1 cellular context compared by ENCODE assay signal in genomic region chr6:26097268-26097875, GRCh38.
TF ChIP-seq lines count a peak whose summit lies in the region.

No MANE protein-coding gene starts in this region.

TF ChIP-seq in GM12878, 131 proteins besides CTCF, POLR2A, EP300 and RAD21 (continued from another document):
- TF ChIP-seq RAD51 (IDR thresholded peaks at IDR 0.05) (0 out of 2 replicates have a peak, but pooled peaks have one; percentile 32), SMC3 (IDR thresholded peaks at IDR 0.05; ENCODE audit: borderline replicate concordance, low read length) (peak; percentile 92), BRCA1 (IDR thresholded peaks at IDR 0.05; ENCODE audit: low read depth, low read length) (no peak), RUNX3 (IDR thresholded peaks at IDR 0.05; ENCODE audit: low read length) (0 out of 2 replicates have a peak, but pooled peaks have one; percentile 31)
